In the genomic region with DNA sequence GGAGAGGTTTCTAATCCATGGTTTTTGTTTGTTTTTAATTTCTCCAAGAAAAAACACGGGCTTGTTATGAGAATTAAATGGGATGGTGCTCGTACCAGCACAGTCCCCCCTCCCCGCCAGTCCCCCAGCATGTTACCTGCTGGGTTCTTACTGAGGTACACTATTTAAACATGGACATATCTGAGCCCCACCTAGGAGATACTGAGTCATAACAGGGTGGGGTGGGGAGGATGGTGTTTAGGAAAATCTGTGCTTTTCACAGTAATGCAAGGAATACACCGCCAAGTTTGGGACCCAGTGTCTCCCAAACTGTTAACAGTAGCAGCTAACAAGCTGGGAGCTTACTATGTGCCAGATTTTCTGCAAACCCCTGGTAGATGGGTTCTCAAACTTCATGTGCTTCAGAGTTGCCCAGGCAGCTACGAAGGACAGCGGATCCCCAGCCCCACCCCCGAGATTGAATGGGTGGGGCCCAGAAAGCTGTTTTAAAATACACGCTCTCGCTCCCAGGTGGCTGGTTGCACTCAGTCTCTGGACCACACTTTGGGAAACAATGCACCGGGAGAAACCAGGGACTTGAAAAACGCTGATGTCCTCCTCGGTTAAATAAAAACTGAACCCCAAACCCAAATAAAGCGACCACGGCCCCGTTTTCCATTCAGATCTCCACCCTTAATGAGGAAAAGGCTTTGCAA, we compare ENCODE assay signal across 8 cellular contexts. TPM values are rescaled to one million over a fixed set of nuclear protein-coding genes. Genes with fewer than 3 reads are reported as not detected.
A peak's percentile ranks its signal among the peaks of the same experiment; 100 is the strongest.
DNase-seq lines count a peak whose midpoint lies in the region; ATAC-seq, FAIRE-seq and TF ChIP-seq lines count a peak whose summit lies in the region.

No MANE protein-coding gene starts in this region.

- ATAC-seq in A549: peak; percentile 51 to 58; a peak in 5 of 6 replicates
- peak; percentile 41 for ATAC-seq in HG03066 (IDR thresholded peaks at IDR 0.05; ENCODE audit: low read depth, unreplicated experiment)
- peak in 1 of 4 donors; percentile 43 for ATAC-seq in psoas muscle

- no peaks in the 10 kb centered on the region for H3K36me3 ChIP-seq in PC-9 (ENCODE audit: low read depth)
- H3K36me3 ChIP-seq in cardiac muscle cell: no peaks in the 10 kb centered on the region
- H3K36me3 ChIP-seq in psoas muscle (ENCODE audit: insufficient read depth in 1 of 2, low read depth in 1 of 2): peaks cover 4 to 15% of the 10 kb centered on the region in 2 donors

- no peaks in the 10 kb centered on the region for H3K9me2 ChIP-seq in PC-9 (ENCODE audit: insufficient read depth)

- peak overlapping the region; percentile 95 to 100 for H3K27ac ChIP-seq in A549
- peak overlapping the region; percentile 63 for H3K27ac ChIP-seq in PC-9
- H3K27ac ChIP-seq in cardiac muscle cell: peak overlapping the region; percentile 5
- H3K27ac ChIP-seq in psoas muscle: peak overlapping the region; percentile 75

- peaks cover 34% of the 10 kb centered on the region for H3K79me2 ChIP-seq in PC-9 (ENCODE audit: low read depth)

- 12% methylated on average over 15 of the region's 15 CpGs for WGBS in A549 (ENCODE audit: missing lambda C conversion rate)
- 13 to 15% (median 14%) methylated on average over 15 of the region's 15 CpGs for WGBS in psoas muscle, 3 donors

- H3K9me3 ChIP-seq in A549 (no peaks in the 10 kb centered on the region), PC-9 (ENCODE audit: insufficient read depth, low read depth) (no peaks in the 10 kb centered on the region), cardiac muscle cell (ENCODE audit: low read depth) (no peaks in the 10 kb centered on the region), psoas muscle (no peaks in the 10 kb centered on the region)

- CTCF ChIA-PET in A549 (lab: Yijun Ruan, JAX) (interaction anchor here (0.7 to 2.5 kb wide), 5 partner anchors 11 to 143 kb away, joined by 3 to 6 read pairs (median 4); no protein-coding TSS in a partner anchor), PC-9 (lab: Charles Lee) (no interaction called here)

- H4K20me1 ChIP-seq in PC-9 (ENCODE audit: insufficient read depth): peaks cover 10% of the 10 kb centered on the region; the same call in 1 of the 2 replicates

- no peak for TF ChIP-seq RAD21 in A549 (conservative IDR thresholded peaks at IDR 0.05 in 1 of 2, IDR thresholded peaks at IDR 0.05 in 1 of 2)

- TSS peak; percentile 52 for BruUV-seq in PC-9 (replicated peaks; lab: Mats Ljungman, UMichigan)

- H3K4me1 ChIP-seq in A549 (peaks cover 16% of the 10 kb centered on the region; the same call in 2 of the 3 replicates), PC-9 (replicated peaks; ENCODE audit: insufficient read depth) (peaks cover 18% of the 10 kb centered on the region), cardiac muscle cell (ENCODE audit: low read depth) (no peaks in the 10 kb centered on the region), psoas muscle (peaks cover 6% of the 10 kb centered on the region)

- H3K27me3 ChIP-seq in PC-9 (ENCODE audit: insufficient read depth, low read depth) (no peaks in the 10 kb centered on the region), cardiac muscle cell (no peaks in the 10 kb centered on the region), psoas muscle (ENCODE audit: insufficient read depth in 3 of 3, low read length in 2 of 3) (no peaks in the 10 kb centered on the region)

- no peak for FAIRE-seq in A549 (lab: Jason Lieb, UNC)
- FAIRE-seq in GM12891 (lab: Jason Lieb, UNC): no peak

- TF ChIP-seq CTCF in A549 (IDR thresholded peaks at IDR 0.05) (no peak), PC-9 (conservative IDR thresholded peaks at IDR 0.05) (no peak), cardiac muscle cell (IDR thresholded peaks at IDR 0.05; ENCODE audit: low read depth, low read length) (no peak), psoas muscle (IDR thresholded peaks at IDR 0.05) (no peak)

- H3F3A ChIP-seq in PC-9 (ENCODE audit: insufficient read depth, low read depth): peaks cover 6% of the 10 kb centered on the region; the same call in 1 of the 2 replicates

- intact Hi-C loops in PC-9 (cut with micrococcal nuclease; ENCODE audit: unreplicated experiment) (no loop called here), psoas muscle (cut with DNase I) (no loop called here)

- DNase-seq in A549 (ENCODE audit: low read depth in 1 of 2, low spot score in 1 of 2) (peak; percentile 46 to 73), GM12891 (ENCODE audit: insufficient read length, low spot score) (peak; percentile 53), PC-9 (peak; percentile 52), cardiac muscle cell (ENCODE audit: low read depth in 1 of 2, low spot score in 1 of 2) (peak; percentile 35 to 62), psoas muscle (no peak), NCI-H524 treated with DMSO at 0.1 percent for 48 hours (lab: John Stamatoyannopoulos, UW) (no peak)
- peak; percentile 53 for DNase-seq in activated naive CD4-positive, alpha-beta T cell treated with anti-CD3 and anti-CD28 coated beads, Interleukin-2, amount 50 U/mL, for 16 hours

- H3K4me3 ChIP-seq in A549 (peak overlapping the region; percentile 77), PC-9 (peak overlapping the region; percentile 75), cardiac muscle cell (peak overlapping the region; percentile 80), psoas muscle (peak overlapping the region; percentile 97)

- H3K4me2 ChIP-seq in A549 (peak overlapping the region; percentile 96), PC-9 (peak overlapping the region; percentile 93)

- no peak for TF ChIP-seq EP300 in A549 (IDR thresholded peaks at IDR 0.05)

- peak overlapping the region; percentile 92 for H2AFZ ChIP-seq in PC-9

- TF ChIP-seq POLR2A in A549 (IDR thresholded peaks at IDR 0.05; ENCODE audit: low read length) (no peak; the same call in 1 of the 2 replicates), GM12891 (IDR thresholded peaks at IDR 0.05; ENCODE audit: low read depth, low read length) (no peak; the same call in 1 of the 2 replicates)

- POLR2A ChIA-PET in A549 (lab: Yijun Ruan, JAX) (interaction anchor here (1.1 kb wide), 1 partner anchor 9 kb away, joined by 3 read pairs; no protein-coding TSS in a partner anchor), PC-9 (lab: Charles Lee; ENCODE audit: unreplicated experiment) (no interaction called here)

TF ChIP-seq in A549, 52 proteins besides CTCF, POLR2A, EP300 and RAD21:
- TF ChIP-seq NPAS2 (CRISPR knock-in tag; IDR thresholded peaks at IDR 0.05; ENCODE audit: borderline replicate concordance) (no peak), EHF (CRISPR knock-in tag; IDR thresholded peaks at IDR 0.05) (no peak), CBX8 (IDR thresholded peaks at IDR 0.05) (no peak), BHLHE40 (IDR thresholded peaks at IDR 0.05; ENCODE audit: low read depth, low read length) (no peak)

TF ChIP-seq in GM12891, 5 proteins besides CTCF, POLR2A, EP300 and RAD21:
- no peak for TF ChIP-seq POU2F2 (IDR thresholded peaks at IDR 0.05; ENCODE audit: low read depth, low read length)
- TF ChIP-seq POLR2AphosphoS5 (IDR thresholded peaks at IDR 0.05; ENCODE audit: low read depth, low read length): no peak
- TF ChIP-seq PAX5 (IDR thresholded peaks at IDR 0.05; ENCODE audit: insufficient read depth, low read length, severe bottlenecking): no peak
- no peak for TF ChIP-seq TAF1 (IDR thresholded peaks at IDR 0.05; ENCODE audit: low read depth, low read length)
- TF ChIP-seq SPI1 (IDR thresholded peaks at IDR 0.05; ENCODE audit: low read depth, low read length): no peak

RNA-seq across cellular contexts. Expression of gene ZFP64, which starts 1.0 kb away (rescaled TPM):
- polyA plus RNA-seq in A549 (2011; rRNA removed) (22.0 and 24.7 TPM in 2 replicates), A549 (2017; fragmentation: RNase III; extraction: RNeasy Plus Mini Kit Qiagen cat#74134 plus additional on column Dnase treatment) (13.8 to 16.1 TPM (median 14.4 TPM) in 3 replicates), cardiac muscle cell (9.6 and 17.2 TPM in 2 replicates), psoas muscle (1 to 10 TPM; 2.5 to 4.9 (median 3.2) TPM)
- polyA plus RNA-seq in A549 (2012; cell fraction: cytosol; rRNA removed): 24.3 and 26.1 TPM in 2 replicates
- polyA plus RNA-seq in A549 (2012; cell fraction: nucleus; rRNA removed): 18.0 and 21.3 TPM in 2 replicates
- 53.4 and 64.8 TPM in 2 replicates for polyA minus RNA-seq in A549 (2011; rRNA and poly(A)+ RNA removed)
- 6.5 TPM for polyA plus RNA-seq in GM12891 (2012; ENCODE audit: low read depth, missing spikeins)
- total RNA-seq in PC-9 (2021) (40.3 and 49.8 TPM in 2 replicates), cardiac muscle cell (14.2 and 17.7 TPM in 2 replicates), psoas muscle (1 to 10 TPM; 3.1 to 6.5 (median 4.0) TPM)

Comparison
In these comparisons a context has a peak if more than half of its experiments do, and no peak if none do; other contexts are left out.
1. DNase-seq: peak in A549 (2 of 2), GM12891 (single experiment), PC-9 (2 of 2), activated naive CD4-positive, alpha-beta T cell treated with anti-CD3 and anti-CD28 coated beads, Interleukin-2, amount 50 U/mL, for 16 hours (single experiment) and cardiac muscle cell (2 of 2); none in psoas muscle (0 of 2) and NCI-H524 treated with DMSO at 0.1 percent for 48 hours (single experiment).
2. H3K27ac ChIP-seq: peak in every context shown above with its lines; median percentile 98 in A549; 75 in psoas muscle; 63 in PC-9; 5 in cardiac muscle cell.
3. Peak in every context shown above with its lines, with median percentiles within 50 percentile points of each other: H3K4me3 ChIP-seq.